8 cellular contexts compared by ENCODE assay signal in the genomic region with DNA sequence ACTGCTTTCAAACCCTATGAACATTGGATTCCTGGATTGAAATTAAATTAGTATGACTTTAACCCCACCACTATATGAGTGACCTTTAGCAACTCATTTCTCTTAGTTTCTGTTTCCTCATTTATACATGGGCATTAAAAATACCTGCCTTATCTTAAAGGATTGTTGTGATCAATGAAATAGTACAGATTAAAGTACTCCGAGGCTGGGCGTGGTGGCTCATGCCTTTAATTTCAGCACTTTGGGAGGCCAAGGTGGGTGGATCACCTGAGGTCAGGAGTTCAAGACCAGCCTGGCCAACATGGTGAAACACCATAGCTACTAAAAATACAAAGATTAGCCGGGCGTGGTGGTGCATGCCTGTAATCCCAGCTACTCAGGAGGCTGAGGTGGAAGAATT. TPM values are rescaled to one million over a fixed set of nuclear protein-coding genes. Genes with fewer than 3 reads are reported as not detected.
"Had no signal": no experiment of that assay in that cellular context is flagged by ENCODE, and none has a peak within 500 bp of the region (broad histone marks: within the 10 kb centered on the region; RNA-seq: fewer than 3 reads in every experiment).

No MANE protein-coding gene starts in this region.

RNA-seq across cellular contexts. Expression of gene MGAM, which starts 7.9 kb away (rescaled TPM):
- total RNA-seq: NCI-H460, PC-3 had no signal

RNA-seq across cellular contexts. Expression of gene TAS2R38, which starts 14.2 kb away (rescaled TPM):
- total RNA-seq: LHCN-M2, MCF 10A, NCI-H460, PC-3, Right ventricle myocardium inferior, RPMI7951, SJCRH30, SK-MEL-5 had no signal

RNA-seq across cellular contexts. Expression of gene CLEC5A, which starts 41.0 kb away (rescaled TPM):
- total RNA-seq: LHCN-M2, MCF 10A, NCI-H460, PC-3, RPMI7951, SJCRH30, SK-MEL-5 had no signal
